8 cellular contexts compared by ENCODE assay signal in genomic region chr6:43758617-43759050, GRCh38. TPM values are rescaled to one million over a fixed set of nuclear protein-coding genes. Genes with fewer than 3 reads are reported as not detected.
DNase-seq lines count a peak whose midpoint lies in the region; ATAC-seq, FAIRE-seq and TF ChIP-seq lines count a peak whose summit lies in the region.

No MANE protein-coding gene starts in this region.

- H2AFZ ChIP-seq in IMR-90 (replicated peaks; ENCODE audit: low read length, poor library complexity) (no peak overlapping the region), GM12878 (ENCODE audit: control insufficient read depth, low read depth, low read length) (no peak overlapping the region)

- no peak for TF ChIP-seq EP300 in GM12878 (IDR thresholded peaks at IDR 0.05; ENCODE audit: borderline replicate concordance in 1 of 2, control insufficient read depth in 1 of 2, low read depth in 2 of 2, low read length in 2 of 2)

- H2BK5ac ChIP-seq in IMR-90 (ENCODE audit: low read depth, low read length, poor library complexity, severe bottlenecking) = no peak overlapping the region

- no peak overlapping the region for H2BK120ac ChIP-seq in IMR-90 (ENCODE audit: low read depth, low read length)

- H4K5ac ChIP-seq in IMR-90 (ENCODE audit: low read depth, low read length) = no peak overlapping the region

- FAIRE-seq in GM12878 (lab: Jason Lieb, UNC) = no peak
- no peak for FAIRE-seq in GM19239 (lab: Jason Lieb, UNC)

- in situ Hi-C loops in IMR-90 (cut with MboI; ENCODE audit: low sequenced_read_pairs) = no loop called here
- in situ Hi-C loops in GM12878 (cut with MboI) = no loop called here

- H3K36me3 ChIP-seq in BJ (ENCODE audit: control insufficient read depth, insufficient read depth, low read length) = no peaks in the 10 kb centered on the region
- no peaks in the 10 kb centered on the region for H3K36me3 ChIP-seq in IMR-90 (ENCODE audit: control insufficient read depth, insufficient read depth, low read length)
- no peaks in the 10 kb centered on the region for H3K36me3 ChIP-seq in GM12878 (ENCODE audit: control insufficient read depth in 2 of 2, insufficient read depth in 2 of 2, low read length in 1 of 2)
- H3K36me3 ChIP-seq in lung (ENCODE audit: control insufficient read depth in 2 of 2, insufficient read depth in 2 of 2, low read length in 2 of 2) = no peaks in the 10 kb centered on the region

- H3K9me3 ChIP-seq in IMR-90 (ENCODE audit: control insufficient read depth, insufficient read depth, low read length) = no peaks in the 10 kb centered on the region
- H3K9me3 ChIP-seq in GM12878 (replicated peaks; ENCODE audit: control insufficient read depth, insufficient read depth, low read length) = no peaks in the 10 kb centered on the region
- no peaks in the 10 kb centered on the region for H3K9me3 ChIP-seq in lung (ENCODE audit: control insufficient read depth in 2 of 2, insufficient read depth in 1 of 2, low read length in 1 of 2)

- no peak for DNase-seq in BJ (ENCODE audit: low read depth)
- DNase-seq in IMR-90 = no peak
- no peak for DNase-seq in GM12878 (ENCODE audit: low read depth, low spot score)
- DNase-seq in lung (ENCODE audit: low spot score) = no peak
- no peak for DNase-seq in GM19239 (ENCODE audit: insufficient read length, low spot score)
- DNase-seq in T-helper 2 cell = no peak

- H3K4me2 ChIP-seq in IMR-90 (ENCODE audit: low read depth, low read length) (no peak overlapping the region), GM12878 (ENCODE audit: control insufficient read depth, insufficient read depth) (no peak overlapping the region)

- dilution Hi-C loops in IMR-90 (cut with HindIII; ENCODE audit: low sequenced_read_pairs, unreplicated experiment) = no loop called here

- intact Hi-C loops in IMR-90 (cut with micrococcal nuclease) = loop anchor here (1.0 kb wide), 1 partner anchor 91 kb away; no protein-coding TSS in a partner anchor
- intact Hi-C loops in GM12878 (cut with micrococcal nuclease; ENCODE audit: unreplicated experiment) = loop anchor here (1.0 to 5.0 kb wide), 2 partner anchors 36 to 91 kb away; no protein-coding TSS in a partner anchor

- no peak overlapping the region for H2BK15ac ChIP-seq in IMR-90 (ENCODE audit: low read depth, low read length)

- no peak overlapping the region for H4K8ac ChIP-seq in IMR-90 (ENCODE audit: low read depth in 2 of 2, low read length in 2 of 2)

- no peak overlapping the region for H2AK9ac ChIP-seq in IMR-90 (replicated peaks; ENCODE audit: low read depth, low read length, poor library complexity)

- H3K23ac ChIP-seq in IMR-90 (ENCODE audit: low read depth, low read length) = no peak overlapping the region

- H3K4ac ChIP-seq in IMR-90 (ENCODE audit: low read depth, low read length) = no peak overlapping the region

- no peak overlapping the region for H4K91ac ChIP-seq in IMR-90 (ENCODE audit: insufficient read depth, low read depth, low read length)

- H3K4me3 ChIP-seq in BJ (ENCODE audit: low read depth, low read length) (no peak overlapping the region), IMR-90 (ENCODE audit: insufficient read depth, low read depth, low read length) (no peak overlapping the region), GM12878 (no peak overlapping the region), lung (no peak overlapping the region)

- POLR2A ChIA-PET in BJ (lab: Charles Lee) (no interaction called here), IMR-90 (lab: Charles Lee; ENCODE audit: unreplicated experiment) (no interaction called here), GM12878 (lab: Charles Lee) (interaction anchor here (1.3 kb wide), 1 partner anchor 12 kb away, joined by 3 read pairs; the partner anchor contains the start of gene VEGFA)

- no peak overlapping the region for H3K14ac ChIP-seq in IMR-90 (replicated peaks; ENCODE audit: low read depth, low read length)

- RAD21 ChIA-PET in GM12878 (lab: Charles Lee; ENCODE audit: unreplicated experiment) = interaction anchor here (1.2 to 2.0 kb wide), 3 partner anchors 11 to 92 kb away, joined by 3 to 8 read pairs (median 4); no protein-coding TSS in a partner anchor

- TF ChIP-seq RAD21 in IMR-90 (IDR thresholded peaks at IDR 0.05; ENCODE audit: low read length) = peak; percentile 46
- peak; percentile 62 for TF ChIP-seq RAD21 in GM12878 (IDR thresholded peaks at IDR 0.05; ENCODE audit: insufficient read depth, low read depth, low read length)

- peaks cover 10% of the 10 kb centered on the region for H3K4me1 ChIP-seq in IMR-90 (ENCODE audit: control insufficient read depth, insufficient read depth, low read length)
- peaks cover 10% of the 10 kb centered on the region for H3K4me1 ChIP-seq in GM12878 (ENCODE audit: control insufficient read depth, insufficient read depth, low read length)
- H3K4me1 ChIP-seq in lung (ENCODE audit: control insufficient read depth in 2 of 2, insufficient read depth in 2 of 2, low read length in 2 of 2) = peaks cover 0 to 2% of the 10 kb centered on the region in 2 donors

- H3K27ac ChIP-seq in IMR-90 (ENCODE audit: insufficient read depth, low read length) = no peak overlapping the region
- no peak overlapping the region for H3K27ac ChIP-seq in GM12878 (ENCODE audit: control insufficient read depth, insufficient read depth)
- peak overlapping the region in 1 of 2 donors; percentile 13 for H3K27ac ChIP-seq in lung (ENCODE audit: low read depth in 1 of 2, low read length in 1 of 2)

- no peak overlapping the region for H2AK5ac ChIP-seq in IMR-90 (ENCODE audit: low read depth, low read length)

- H3K56ac ChIP-seq in IMR-90 (ENCODE audit: extremely low read depth, insufficient read depth, low read length) = no peak overlapping the region

- H3K79me1 ChIP-seq in IMR-90 (ENCODE audit: low read depth in 1 of 2, low read length in 2 of 2) = no peaks in the 10 kb centered on the region

- H3K9me1 ChIP-seq in IMR-90 (ENCODE audit: insufficient read depth, low read length) = no peaks in the 10 kb centered on the region

- BruUV-seq in IMR-90 (replicated peaks; lab: Mats Ljungman, UMichigan) (no TSS peak), GM12878 (replicated peaks; lab: Mats Ljungman, UMichigan) (no TSS peak)

- CTCF ChIA-PET in BJ (lab: Yijun Ruan, JAX) = interaction anchor here (0.8 to 5.7 kb wide), 9 partner anchors 10 to 320 kb away, joined by 3 to 31 read pairs (median 4); no protein-coding TSS in a partner anchor
- CTCF ChIA-PET in IMR-90 (lab: Yijun Ruan, JAX) = no interaction called here
- CTCF ChIA-PET in GM12878 (lab: Yijun Ruan, JAX) = interaction anchor here (1.0 to 7.3 kb wide), 13 partner anchors 9 to 321 kb away, joined by 3 to 41 read pairs (median 9); no protein-coding TSS in a partner anchor

- SMC1A ChIA-PET in GM12878 (lab: Charles Lee; ENCODE audit: uncharacterized antibody, unreplicated experiment) = interaction anchor here (0.8 to 2.3 kb wide), 4 partner anchors 10 to 92 kb away, joined by 3 to 8 read pairs (median 4); no protein-coding TSS in a partner anchor

- TF ChIP-seq POLR2A in IMR-90 (IDR thresholded peaks at IDR 0.05; ENCODE audit: low read depth, low read length) (no peak), GM12878 (IDR thresholded peaks at IDR 0.05; ENCODE audit: low read depth, low read length) (no peak)

- ATAC-seq in IMR-90 (ENCODE audit: low read depth) = peak; percentile 52; the same call in 1 of the 2 replicates
- ATAC-seq in GM12878 = peak; percentile 85
- no peak for ATAC-seq in lung (ENCODE audit: insufficient read depth, low FRiP score)
- no peak for ATAC-seq in HG02763 (IDR thresholded peaks at IDR 0.05; ENCODE audit: unreplicated experiment)
- no peak for ATAC-seq in HG03442 (IDR thresholded peaks at IDR 0.05; ENCODE audit: unreplicated experiment)

- H3K18ac ChIP-seq in IMR-90 (ENCODE audit: low read depth, low read length) = no peak overlapping the region

- H4K20me1 ChIP-seq in IMR-90 (ENCODE audit: insufficient read depth, low read length) (no peaks in the 10 kb centered on the region), GM12878 (ENCODE audit: control insufficient read depth, insufficient read depth) (no peaks in the 10 kb centered on the region)

- H3K9ac ChIP-seq in IMR-90 (ENCODE audit: low read depth, low read length) (no peak overlapping the region), GM12878 (ENCODE audit: control insufficient read depth, insufficient read depth, low read length) (no peak overlapping the region)

- TF ChIP-seq CTCF in BJ (IDR thresholded peaks at IDR 0.05; ENCODE audit: insufficient read depth, low read depth, low read length) (peak; percentile 70), IMR-90 (conservative IDR thresholded peaks at IDR 0.05; ENCODE audit: low read depth, low read length) (peak; percentile 46), GM12878 (IDR thresholded peaks at IDR 0.05 in 2 of 3, conservative IDR thresholded peaks at IDR 0.05 in 1 of 3; ENCODE audit: control insufficient read depth in 2 of 3, extremely low read depth in 1 of 3, insufficient read depth in 1 of 3, low read depth in 3 of 3, low read length in 3 of 3) (peak; percentile 67 to 88 (median 84)), lung (IDR thresholded peaks at IDR 0.05; ENCODE audit: control extremely low read depth, extremely low read depth) (peak; percentile 9)

- H3K27me3 ChIP-seq in BJ (ENCODE audit: control insufficient read depth, insufficient read depth, low read length) = peaks cover 23% of the 10 kb centered on the region
- peaks cover 37% of the 10 kb centered on the region for H3K27me3 ChIP-seq in IMR-90 (ENCODE audit: control insufficient read depth, insufficient read depth, low read length)
- H3K27me3 ChIP-seq in GM12878 (replicated peaks in 1 of 2; ENCODE audit: control insufficient read depth in 2 of 2, insufficient read depth in 2 of 2, low read length in 1 of 2) = no peaks in the 10 kb centered on the region
- no peaks in the 10 kb centered on the region for H3K27me3 ChIP-seq in lung (ENCODE audit: control insufficient read depth, insufficient read depth)

- H3K79me2 ChIP-seq in GM12878 (ENCODE audit: control insufficient read depth, insufficient read depth, low read length) = no peaks in the 10 kb centered on the region

- no peak overlapping the region for H2BK20ac ChIP-seq in IMR-90 (ENCODE audit: low read depth, low read length)

- 100% methylated on average over 1 of the region's 9 CpGs; no CpG with 5 or more reads in 1 of the 2 experiments for WGBS in IMR-90 (ENCODE audit: extremely low coverage in 2 of 2, insufficient read length in 1 of 2), 2 experiments
- WGBS in GM12878 (ENCODE audit: insufficient coverage, insufficient replicate concordance, low lambda C conversion rate, missing lambda C conversion rate) = 37% methylated on average over 9 of the region's 9 CpGs
- 60 to 62% methylated on average over 9 of the region's 9 CpGs for WGBS in lung, 2 donors

RNA-seq across cellular contexts. Expression of gene VEGFA, which starts 11.4 kb away (rescaled TPM):
- polyA plus RNA-seq in BJ (2011; rRNA removed) (197 and 357 TPM in 2 replicates), IMR-90 (2012; rRNA removed) (211 and 234 TPM in 2 replicates), GM12878 (2011; rRNA removed) (86.0 and 140 TPM in 2 replicates), GM12878 (2014; fragmentation: Illumina TruSeq; extraction: Trizol) (18.1 and 22.4 TPM in 2 replicates), GM12878 (2014; fragmentation: Nextera tagmentation; extraction: Ambion mirVana) (1 to 10 TPM; 2.9 to 4.3 TPM), GM12878 (2014; rRNA removed) (25.6 and 27.2 TPM in 2 replicates), GM12878 (2016; fragmentation: Nextera tagmentation; extraction: Ambion mirVana) (1 to 10 TPM in 1 of 2 experiments, under 1 TPM in 1; 0.96 to 1.3 TPM), lung (100 to 1,000 TPM in 1 of 2 donors, 10 to 100 TPM in 1; 98.3 to 123 TPM)
- polyA minus RNA-seq in BJ (2011; rRNA and poly(A)+ RNA removed) = 201 and 248 TPM in 2 replicates
- total RNA-seq in IMR-90 (2012; rRNA removed) (156 and 190 TPM in 2 replicates), GM12878 (2014; rRNA removed) (23.2 and 26.8 TPM in 2 replicates), GM12878 (2014; rRNA removed; fragmentation: Illumina TruSeq; extraction: Trizol) (11.1 and 11.4 TPM in 2 replicates), GM12878 (2021) (24.5 and 29.5 TPM in 2 replicates), lung (100 to 1,000 TPM; 156 to 275 TPM)
- 69.3 and 213 TPM in 2 replicates for polyA plus RNA-seq in IMR-90 (2012; cell fraction: cytosol; rRNA removed)
- polyA plus RNA-seq in IMR-90 (2012; cell fraction: nucleus; rRNA removed; ENCODE audit: low replicate concordance) = 853 and 1,420 TPM in 2 replicates
- 183 and 202 TPM in 2 replicates for total RNA-seq in GM12878 (2013; cell fraction: nucleolus; rRNA removed)
- polyA plus RNA-seq in GM12878 (2011; ENCODE audit: low read depth) = 53.3 TPM
- 139 and 149 TPM in 2 replicates for polyA plus RNA-seq in GM12878 (2011; cell fraction: cytosol; rRNA removed)
- polyA plus RNA-seq in GM12878 (2011; cell fraction: nucleus; rRNA removed) = 331 and 548 TPM in 2 replicates
- 77.6 and 104 TPM in 2 replicates for polyA plus RNA-seq in GM12878 (2012)
- 232 and 237 TPM in 2 replicates for polyA minus RNA-seq in GM12878 (2011; rRNA and poly(A)+ RNA removed)
- 38.4 and 39.6 TPM in 2 replicates for polyA minus RNA-seq in GM12878 (2011; cell fraction: cytosol; rRNA and poly(A)+ RNA removed)
- polyA minus RNA-seq in GM12878 (2011; cell fraction: nucleus; rRNA and poly(A)+ RNA removed) = 127 and 145 TPM in 2 replicates

Comparison
In these comparisons a context has a peak if more than half of its experiments do, and no peak if none do; other contexts are left out.
1. CTCF ChIP-seq: peak in every context shown above with its lines; median percentile 84 in GM12878; 70 in BJ; 46 in IMR-90; 9 in lung.
2. ATAC-seq: peak in IMR-90 (single experiment) and GM12878 (single experiment); none in lung (single experiment), HG02763 (single experiment) and HG03442 (single experiment).